9 cellular contexts compared by ENCODE assay signal in the genomic region with DNA sequence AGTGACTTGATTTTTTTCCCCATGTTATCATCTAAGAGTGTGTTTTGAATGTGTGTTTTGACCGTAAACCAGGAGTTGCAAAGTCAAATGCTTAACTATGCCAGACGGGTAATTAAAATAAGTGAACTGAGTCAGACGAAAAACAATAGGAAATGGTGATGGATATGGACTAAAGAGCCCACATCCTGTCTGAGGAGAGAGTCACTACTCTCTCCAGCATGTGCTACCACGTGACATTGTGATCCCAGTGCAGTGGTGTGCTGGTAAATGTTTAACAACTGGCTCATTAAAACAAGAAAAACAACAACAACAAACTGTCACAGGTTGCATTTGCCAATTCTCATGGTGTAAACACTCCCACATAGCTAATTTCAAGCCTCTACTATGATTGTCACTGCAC.
A peak's percentile ranks its signal among the peaks of the same experiment; 100 is the strongest.
DNase-seq lines count a peak whose midpoint lies in the region; ATAC-seq, FAIRE-seq and TF ChIP-seq lines count a peak whose summit lies in the region.
"Had no signal": no experiment of that assay in that cellular context is flagged by ENCODE, and none has a peak within 500 bp of the region (broad histone marks: within the 10 kb centered on the region; RNA-seq: fewer than 3 reads in every experiment).

No MANE protein-coding gene starts in this region.

- H3K4me1 Mint-ChIP-seq in WTC11, result peaks cover 29% of the 10 kb centered on the region
- no peaks in the 10 kb centered on the region for H3K4me1 Mint-ChIP-seq in type B pancreatic cell (ENCODE audit: unreplicated experiment)

- H3K9me3 ChIP-seq in keratinocyte (ENCODE audit: control insufficient read depth, low read depth, low read length), result no peaks in the 10 kb centered on the region
- H3K9me3 ChIP-seq in vagina, result no peaks in the 10 kb centered on the region

- H4K20me1 ChIP-seq in keratinocyte (ENCODE audit: control insufficient read depth, extremely low read depth, insufficient read depth, low read length), result no peaks in the 10 kb centered on the region

- dilution Hi-C loops in keratinocyte (cut with MboI; ENCODE audit: extremely low pct_ligation_motif_present, low sequenced_read_pairs), result no loop called here

- ATAC-seq in HG02623 (IDR thresholded peaks at IDR 0.05; ENCODE audit: unreplicated experiment) (peak; percentile 48), WTC11 (peak; percentile 81), HG03432 (IDR thresholded peaks at IDR 0.05; ENCODE audit: unreplicated experiment) (no peak), HG03442 (IDR thresholded peaks at IDR 0.05; ENCODE audit: unreplicated experiment) (no peak)

- H3K36me3 Mint-ChIP-seq in WTC11, result no peaks in the 10 kb centered on the region
- no peaks in the 10 kb centered on the region for H3K36me3 Mint-ChIP-seq in type B pancreatic cell

- no peak for TF ChIP-seq POLR2A in vagina (IDR thresholded peaks at IDR 0.05)

- 0 out of 2 replicates have a peak, but pooled peaks cover 3% of the 10 kb centered on the region for H3K9me3 Mint-ChIP-seq in WTC11
- no peaks in the 10 kb centered on the region for H3K9me3 Mint-ChIP-seq in type B pancreatic cell

- H3K27me3 Mint-ChIP-seq in WTC11 (ENCODE audit: low read depth), result no peaks in the 10 kb centered on the region
- no peaks in the 10 kb centered on the region for H3K27me3 Mint-ChIP-seq in type B pancreatic cell

- no peaks in the 10 kb centered on the region for H3K79me2 ChIP-seq in keratinocyte (ENCODE audit: control insufficient read depth, insufficient read depth, low read length)

- peak; percentile 98 for FAIRE-seq in keratinocyte (lab: Jason Lieb, UNC)

- DNase-seq in GDM1 (lab: John Stamatoyannopoulos, UW) (peak; percentile 17), WTC11 (ENCODE audit: low spot score) (no peak), keratinocyte (ENCODE audit: low read depth, low spot score) (peak; percentile 58), vagina (ENCODE audit: extremely low spot score in 2 of 2) (no peak), type B pancreatic cell (ENCODE audit: extremely low spot score, unreplicated experiment) (no peak)
- DNase-seq: stimulated activated CD4-positive, alpha-beta T cell treated with anti-CD3 and anti-CD28 coated beads, Interleukin-4, amount 100 ng/mL, for 4 hours had no signal

- H3K4me3 Mint-ChIP-seq in WTC11 (no peak overlapping the region), type B pancreatic cell (no peak overlapping the region)

- H3K27ac Mint-ChIP-seq in WTC11, result no peak overlapping the region
- H3K27ac Mint-ChIP-seq in type B pancreatic cell, result no peak overlapping the region

- POLR2A ChIA-PET in WTC11 (lab: Charles Lee), result no interaction called here

- intact Hi-C loops in vagina (cut with DNase I), result no loop called here

- H3K9ac ChIP-seq in keratinocyte (ENCODE audit: control insufficient read depth, extremely low read depth, insufficient read depth, low read length), result no peak overlapping the region

- H3K36me3 ChIP-seq in keratinocyte (ENCODE audit: control insufficient read depth in 2 of 2, extremely low read depth in 1 of 2, insufficient read depth in 2 of 2, low read length in 2 of 2), result no peaks in the 10 kb centered on the region
- H3K36me3 ChIP-seq in vagina, result no peaks in the 10 kb centered on the region

- H3K4me3 ChIP-seq in keratinocyte (ENCODE audit: control insufficient read depth in 2 of 3, extremely low read depth in 1 of 3, insufficient read depth in 2 of 3, low read depth in 1 of 3, low read length in 3 of 3) (no peak overlapping the region), vagina (no peak overlapping the region)

- no peak for TF ChIP-seq CTCF in WTC11 (IDR thresholded peaks at IDR 0.05)
- TF ChIP-seq CTCF in keratinocyte (optimal IDR thresholded peaks at IDR 0.05 in 1 of 3, IDR thresholded peaks at IDR 0.05 in 1 of 3, conservative IDR thresholded peaks at IDR 0.05 in 1 of 3; ENCODE audit: extremely low read depth in 1 of 3, insufficient read depth in 2 of 3, low read length in 3 of 3), result no peak
- TF ChIP-seq CTCF in vagina (IDR thresholded peaks at IDR 0.05), result no peak
- TF ChIP-seq CTCF in type B pancreatic cell (conservative IDR thresholded peaks at IDR 0.05), result no peak

- no peaks in the 10 kb centered on the region for H3K27me3 ChIP-seq in keratinocyte (ENCODE audit: control insufficient read depth, extremely low read depth, insufficient read depth, low read length)
- no peaks in the 10 kb centered on the region for H3K27me3 ChIP-seq in vagina

- H3K4me1 ChIP-seq in keratinocyte (ENCODE audit: control insufficient read depth, extremely low read depth, insufficient read depth, low read length) (peaks cover 20% of the 10 kb centered on the region), vagina (no peaks in the 10 kb centered on the region)

- no peaks in the 10 kb centered on the region for H3K9me1 ChIP-seq in keratinocyte (ENCODE audit: control insufficient read depth, extremely low read depth, insufficient read depth, low read length)

- peak overlapping the region; percentile 22 for H3K27ac ChIP-seq in keratinocyte (ENCODE audit: control insufficient read depth, insufficient read depth, low read length)
- no peak overlapping the region for H3K27ac ChIP-seq in vagina

- H3K4me2 ChIP-seq in keratinocyte (ENCODE audit: control insufficient read depth, extremely low read depth, insufficient read depth, low read depth, low read length), result no peak overlapping the region

- CTCF ChIA-PET in WTC11 (lab: Charles Lee), result no interaction called here

- no peak overlapping the region for H2AFZ ChIP-seq in keratinocyte (ENCODE audit: control insufficient read depth, low read length)

TF ChIP-seq in WTC11, 78 proteins besides CTCF, POLR2A, EP300 and RAD21:
- TF ChIP-seq, protein P1, sequence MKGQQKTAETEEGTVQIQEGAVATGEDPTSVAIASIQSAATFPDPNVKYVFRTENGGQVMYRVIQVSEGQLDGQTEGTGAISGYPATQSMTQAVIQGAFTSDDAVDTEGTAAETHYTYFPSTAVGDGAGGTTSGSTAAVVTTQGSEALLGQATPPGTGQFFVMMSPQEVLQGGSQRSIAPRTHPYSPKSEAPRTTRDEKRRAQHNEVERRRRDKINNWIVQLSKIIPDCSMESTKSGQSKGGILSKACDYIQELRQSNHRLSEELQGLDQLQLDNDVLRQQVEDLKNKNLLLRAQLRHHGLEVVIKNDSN (CRISPR knock-in tag; IDR thresholded peaks at IDR 0.05), result peak; percentile 64
- TF ChIP-seq USF2 (CRISPR knock-in tag; IDR thresholded peaks at IDR 0.05) (peak; percentile 64), IRF1 (CRISPR knock-in tag; IDR thresholded peaks at IDR 0.05) (no peak), TP53 (CRISPR knock-in tag; IDR thresholded peaks at IDR 0.05) (no peak)
- TF ChIP-seq, protein P2, sequence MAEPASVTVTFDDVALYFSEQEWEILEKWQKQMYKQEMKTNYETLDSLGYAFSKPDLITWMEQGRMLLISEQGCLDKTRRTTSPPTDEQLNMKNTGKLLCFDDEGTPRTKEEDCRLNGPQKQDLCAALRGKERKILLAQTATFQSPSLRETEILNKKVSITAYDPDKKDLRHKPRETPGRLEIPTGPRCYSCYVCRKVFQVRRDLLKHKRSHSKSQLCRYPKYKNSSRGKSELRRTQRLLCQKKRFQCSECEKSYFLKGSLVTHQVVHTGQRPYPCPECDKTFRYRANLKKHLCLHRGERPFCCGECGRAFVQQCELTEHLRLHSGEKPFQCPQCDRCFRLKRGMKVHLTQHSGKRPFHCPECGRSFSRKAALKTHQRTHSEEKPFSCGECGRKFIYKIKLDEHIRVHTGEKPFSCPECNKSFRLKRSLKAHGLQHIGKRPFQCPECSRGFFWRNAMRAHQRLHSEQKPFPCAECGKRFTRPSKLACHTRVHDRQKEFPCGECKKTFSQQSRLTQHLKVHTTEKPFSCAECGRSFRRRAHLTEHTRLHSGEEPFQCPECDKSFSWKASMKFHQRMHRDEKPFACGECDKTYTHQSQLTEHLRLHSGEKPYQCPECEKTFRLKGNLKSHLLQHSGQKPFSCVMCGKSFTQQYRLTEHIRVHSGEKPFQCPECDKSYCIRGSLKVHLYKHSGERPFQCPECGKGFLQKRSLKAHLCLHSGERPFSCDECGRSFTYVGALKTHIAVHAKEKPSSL (CRISPR knock-in tag; conservative IDR thresholded peaks at IDR 0.05), result no peak

Comparison
In these comparisons a context has a peak if more than half of its experiments do, and no peak if none do; other contexts are left out.
1. DNase-seq: peak in GDM1 (single experiment) and keratinocyte (single experiment); none in WTC11 (single experiment), vagina (0 of 2) and type B pancreatic cell (single experiment).
2. ATAC-seq: peak in HG02623 (single experiment) and WTC11 (single experiment); none in HG03432 (single experiment) and HG03442 (single experiment).